Comparison of ENCODE assay signal across 8 cellular contexts in genomic region chr16:73036074-73036826, GRCh38. TPM values are rescaled to one million over a fixed set of nuclear protein-coding genes. Genes with fewer than 3 reads are reported as not detected.
A peak's percentile ranks its signal among the peaks of the same experiment; 100 is the strongest.
DNase-seq lines count a peak whose midpoint lies in the region; ATAC-seq, FAIRE-seq and TF ChIP-seq lines count a peak whose summit lies in the region.

No MANE protein-coding gene starts in this region.

- no peaks in the 10 kb centered on the region for H4K20me1 ChIP-seq in HCT116 (ENCODE audit: insufficient read depth)

- peak; percentile 28 for TF ChIP-seq POLR2A in GM18526 (IDR thresholded peaks at IDR 0.05; ENCODE audit: extremely low read depth, insufficient read length)
- TF ChIP-seq POLR2A in HCT116 (IDR thresholded peaks at IDR 0.05; ENCODE audit: borderline replicate concordance, extremely low read depth, insufficient read depth, insufficient read length), result no peak

- no peaks in the 10 kb centered on the region for H3K36me3 Mint-ChIP-seq in T-helper 17 cell (ENCODE audit: low read depth)

- H3K4me1 ChIP-seq in HCT116 (ENCODE audit: control insufficient read depth in 1 of 2, insufficient read depth in 2 of 2, low read length in 2 of 2) (peaks cover 28 to 41% of the 10 kb centered on the region in 2 experiments), trophoblast cell (ENCODE audit: control insufficient read depth in 1 of 2, insufficient read depth in 2 of 2, low read length in 2 of 2) (peaks cover 50 to 55% of the 10 kb centered on the region in 2 experiments), small intestine (ENCODE audit: control insufficient read depth in 2 of 2, insufficient read depth in 1 of 2, low read depth in 1 of 2, low read length in 1 of 2) (peaks cover 0 to 7% of the 10 kb centered on the region in 2 donors)

- peak overlapping the region; percentile 98 for H3K18ac ChIP-seq in trophoblast cell (ENCODE audit: low read length)

- H4K8ac ChIP-seq in trophoblast cell (ENCODE audit: low read depth, low read length), result peak overlapping the region; percentile 75

- no peak overlapping the region for H3K27ac Mint-ChIP-seq in T-helper 17 cell

- no TSS peak for BruUV-seq in HCT116 (replicated peaks; lab: Mats Ljungman, UMichigan)

- no CpG with 5 or more reads among the region's 19 CpGs for WGBS in trophoblast cell (ENCODE audit: extremely low coverage, insufficient coverage, insufficient read length)
- WGBS in small intestine, 3 donors, result 46 to 57% (median 51%) methylated on average over 18 to 19 of the region's 19 CpGs

- no peaks in the 10 kb centered on the region for H3K9me3 ChIP-seq in HCT116 (ENCODE audit: control insufficient read depth in 1 of 2, insufficient read depth in 1 of 2, low read depth in 1 of 2, low read length in 2 of 2)
- no peaks in the 10 kb centered on the region for H3K9me3 ChIP-seq in T-helper 17 cell (ENCODE audit: control insufficient read depth, low read length, poor library complexity, severe bottlenecking)
- H3K9me3 ChIP-seq in trophoblast cell (ENCODE audit: insufficient read depth, low read depth, low read length), result no peaks in the 10 kb centered on the region
- H3K9me3 ChIP-seq in small intestine (ENCODE audit: control insufficient read depth, low read depth), result no peaks in the 10 kb centered on the region

- H3K14ac ChIP-seq in trophoblast cell (ENCODE audit: low read length), result peak overlapping the region; percentile 91

- FAIRE-seq in small intestine (lab: Jason Lieb, UNC), result no peak

- H2AFZ ChIP-seq in HCT116 (ENCODE audit: low read depth, low read length, poor library complexity, severe bottlenecking) (no peak overlapping the region), trophoblast cell (ENCODE audit: insufficient read depth, low read length, poor library complexity) (peak overlapping the region; percentile 30)

- peak overlapping the region; percentile 90 for H4K91ac ChIP-seq in trophoblast cell (ENCODE audit: low read depth, low read length)

- TF ChIP-seq CTCF in HCT116 (IDR thresholded peaks at IDR 0.05 in 2 of 3, conservative IDR thresholded peaks at IDR 0.05 in 1 of 3; ENCODE audit: borderline replicate concordance in 1 of 3, insufficient read depth in 1 of 3, low read depth in 2 of 3, low read length in 2 of 3), result no peak

- no peak overlapping the region for H3K4me3 ChIP-seq in HCT116 (replicated peaks in 1 of 2; ENCODE audit: low read depth in 1 of 2, low read length in 2 of 2)
- H3K4me3 ChIP-seq in trophoblast cell (ENCODE audit: low read depth, low read length), result no peak overlapping the region
- H3K4me3 ChIP-seq in small intestine (ENCODE audit: low read depth in 1 of 2, low read length in 2 of 2), result no peak overlapping the region

- peaks cover 5% of the 10 kb centered on the region for H3K4me1 Mint-ChIP-seq in T-helper 17 cell

- H3K27me3 ChIP-seq in HCT116 (ENCODE audit: insufficient read depth, low read length) (no peaks in the 10 kb centered on the region), trophoblast cell (ENCODE audit: insufficient read depth, low read length) (no peaks in the 10 kb centered on the region), small intestine (ENCODE audit: control insufficient read depth in 2 of 2, insufficient read depth in 2 of 2, low read length in 2 of 2) (no peaks in the 10 kb centered on the region)

- no peak overlapping the region for H3K4me3 Mint-ChIP-seq in T-helper 17 cell

- H3K23ac ChIP-seq in trophoblast cell (ENCODE audit: low read length), result no peak overlapping the region

- H2BK12ac ChIP-seq in trophoblast cell (ENCODE audit: low read length), result peak overlapping the region; percentile 78

- intact Hi-C loops in HCT116 (cut with micrococcal nuclease), result no loop called here

- CTCF ChIA-PET in HCT116 (lab: Charles Lee), result no interaction called here

- 0 out of 2 replicates have a peak, but pooled peaks have one; percentile 15 for ATAC-seq in HCT116
- peak; percentile 41 for ATAC-seq in T-helper 17 cell

- peaks cover 46% of the 10 kb centered on the region for H3K27me3 Mint-ChIP-seq in T-helper 17 cell

- H4K12ac ChIP-seq in trophoblast cell (ENCODE audit: low read depth, low read length), result peak overlapping the region; percentile 55

- H3K79me1 ChIP-seq in trophoblast cell (ENCODE audit: low read length), result peaks cover 39% of the 10 kb centered on the region

- peaks cover 24% of the 10 kb centered on the region for H3K79me2 ChIP-seq in HCT116 (ENCODE audit: insufficient read depth, low read length)
- peaks cover 30% of the 10 kb centered on the region for H3K79me2 ChIP-seq in trophoblast cell (ENCODE audit: control insufficient read depth, insufficient read depth, low read length, poor library complexity)

- peak overlapping the region; percentile 39 for H3K4ac ChIP-seq in trophoblast cell (ENCODE audit: low read depth, low read length)

- peak overlapping the region; percentile 85 for H2AK5ac ChIP-seq in trophoblast cell (ENCODE audit: low read length)

- H2BK120ac ChIP-seq in trophoblast cell (ENCODE audit: insufficient read depth, low read length, poor library complexity), result peak overlapping the region; percentile 91

- H3K4me2 ChIP-seq in HCT116 (ENCODE audit: low read length) (peak overlapping the region; percentile 47), trophoblast cell (ENCODE audit: low read length) (peak overlapping the region; percentile 54)

- TF ChIP-seq RAD21 in HCT116 (IDR thresholded peaks at IDR 0.05; ENCODE audit: low read depth), result no peak

- no peak overlapping the region for H3K9ac ChIP-seq in HCT116 (ENCODE audit: low read length)
- H3K9ac ChIP-seq in trophoblast cell (ENCODE audit: low read length), result no peak overlapping the region

- DNase-seq in HCT116 (ENCODE audit: low read depth, low spot score), result no peak
- DNase-seq in T-helper 17 cell, result no peak
- peak in 1 of 2 donors; percentile 46 for DNase-seq in trophoblast cell
- no peak for DNase-seq in stimulated activated naive CD4-positive, alpha-beta T cell treated with Interleukin-2 at 50 U/mL for 16 hours (lab: John Stamatoyannopoulos, UW)
- no peak for DNase-seq in small intestine
- no peak for DNase-seq in NCI-H2171 (lab: John Stamatoyannopoulos, UW)
- no peak for DNase-seq in NCI-H146 (lab: John Stamatoyannopoulos, UW)

- POLR2A ChIA-PET in HCT116 (lab: Charles Lee), result no interaction called here

- H3K9me2 ChIP-seq in HCT116 (ENCODE audit: insufficient read depth), result no peaks in the 10 kb centered on the region

- RAD21 ChIA-PET in HCT116 (lab: Charles Lee; ENCODE audit: low non-redundant PET in 1 of 2, low total read pairs in 2 of 2, uncharacterized antibody in 2 of 2, unreplicated experiment in 2 of 2), result no interaction called here

- H3K36me3 ChIP-seq in HCT116 (ENCODE audit: control insufficient read depth in 1 of 2, insufficient read depth in 2 of 2, low read length in 2 of 2) (no peaks in the 10 kb centered on the region), trophoblast cell (ENCODE audit: control insufficient read depth in 1 of 2, insufficient read depth in 2 of 2, low read length in 2 of 2) (no peaks in the 10 kb centered on the region), small intestine (ENCODE audit: control insufficient read depth in 2 of 2, insufficient read depth in 2 of 2, low read length in 2 of 2) (no peaks in the 10 kb centered on the region)

- peak overlapping the region; percentile 75 for H2BK5ac ChIP-seq in trophoblast cell (ENCODE audit: low read depth, low read length, poor library complexity)

- H3K27ac ChIP-seq in HCT116 (ENCODE audit: low read depth, low read length) (no peak overlapping the region), trophoblast cell (ENCODE audit: low read depth, low read length) (peak overlapping the region; percentile 77), small intestine (ENCODE audit: low read depth in 1 of 2, low read length in 1 of 2) (peak overlapping the region in 1 of 2 donors; percentile 19)

TF ChIP-seq in HCT116, 20 proteins besides CTCF, POLR2A, EP300 and RAD21 (continues in another document):
- no peak for TF ChIP-seq EGR1 (IDR thresholded peaks at IDR 0.05; ENCODE audit: low read depth)
- no peak for TF ChIP-seq REST (IDR thresholded peaks at IDR 0.05; ENCODE audit: low read depth)
- TF ChIP-seq JUND (IDR thresholded peaks at IDR 0.05), result no peak
- TF ChIP-seq CEBPB (IDR thresholded peaks at IDR 0.05; ENCODE audit: low read depth), result no peak
- TF ChIP-seq EZH2phosphoT487 (IDR thresholded peaks at IDR 0.05; ENCODE audit: borderline replicate concordance), result no peak
- TF ChIP-seq EZH2 (IDR thresholded peaks at IDR 0.05), result no peak
- no peak for TF ChIP-seq POLR2AphosphoS5 (IDR thresholded peaks at IDR 0.05; ENCODE audit: low read depth, low read length)
- no peak for TF ChIP-seq MAX (IDR thresholded peaks at IDR 0.05)
- no peak for TF ChIP-seq SIN3A (IDR thresholded peaks at IDR 0.05; ENCODE audit: low read depth)
- no peak for TF ChIP-seq ELF1 (IDR thresholded peaks at IDR 0.05; ENCODE audit: borderline replicate concordance, low read depth)

RNA-seq across cellular contexts. Expression of gene ZFHX3, which starts 11.7 kb away (rescaled TPM):
- total RNA-seq in HCT116 (2021; ENCODE audit: unreplicated experiment) (6.3 TPM), T-helper 17 cell (1 to 10 TPM in 1 of 2 donors, under 1 TPM in 1; 0.94 to 2.2 TPM)
- 1.5 and 1.8 TPM in 2 replicates for polyA plus RNA-seq in HCT116 (2012)
- polyA plus RNA-seq in trophoblast cell (2013), result 36.4 and 36.5 TPM in 2 replicates
- polyA plus RNA-seq in small intestine, result 1 to 10 TPM in 1 of 3 donors, under 1 TPM in 2; 0.45 to 4.9 (median 0.54) TPM
